ENCODE assay signal across 8 cellular contexts in genomic region chr14:101810897-101811620, GRCh38. TPM values are rescaled to one million over a fixed set of nuclear protein-coding genes. Genes with fewer than 3 reads are reported as not detected.
A peak's percentile ranks its signal among the peaks of the same experiment; 100 is the strongest.
DNase-seq lines count a peak whose midpoint lies in the region; ATAC-seq and TF ChIP-seq lines count a peak whose summit lies in the region.

No MANE protein-coding gene starts in this region.

- peak overlapping the region; percentile 96 for H3K4me3 Mint-ChIP-seq in activated CD4-positive, alpha-beta T cell treated with anti-CD3 and anti-CD28 coated beads, Interleukin-2, amount 10 ng/mL, durations not matched to agents 24 days and 14 days
- H3K4me3 Mint-ChIP-seq in activated T-cell treated with anti-CD3 and anti-CD28 coated beads, Interleukin-2, amount 50 U/mL, for 72 hours = peak overlapping the region; percentile 91 to 95

- TF ChIP-seq CTCF in testis (IDR thresholded peaks at IDR 0.05) = no peak

- H3K9me3 Mint-ChIP-seq in activated CD4-positive, alpha-beta T cell treated with anti-CD3 and anti-CD28 coated beads, Interleukin-2, amount 10 ng/mL, durations not matched to agents 24 days and 14 days = no peaks in the 10 kb centered on the region
- H3K9me3 Mint-ChIP-seq in activated T-cell treated with anti-CD3 and anti-CD28 coated beads, Interleukin-2, amount 50 U/mL, for 72 hours = no peaks in the 10 kb centered on the region

- H3K27me3 Mint-ChIP-seq in activated CD4-positive, alpha-beta T cell treated with anti-CD3 and anti-CD28 coated beads, Interleukin-2, amount 10 ng/mL, durations not matched to agents 24 days and 14 days = no peaks in the 10 kb centered on the region
- no peaks in the 10 kb centered on the region for H3K27me3 Mint-ChIP-seq in activated T-cell treated with anti-CD3 and anti-CD28 coated beads, Interleukin-2, amount 50 U/mL, for 72 hours (ENCODE audit: low read depth)

- peaks cover 9% of the 10 kb centered on the region; the same call in 1 of the 2 replicates for H3K4me1 ChIP-seq in iPS-20b (ENCODE audit: insufficient read depth, low read length)
- H3K4me1 ChIP-seq in testis = peaks cover 19% of the 10 kb centered on the region

- intact Hi-C loops in activated CD4-positive, alpha-beta T cell treated with anti-CD3 and anti-CD28 coated beads, Interleukin-2, amount 10 ng/mL, durations not matched to agents 24 days and 14 days (cut with micrococcal nuclease) = loop anchor here (1.0 to 2.0 kb wide), 3 partner anchors 7 to 50 kb away; partner anchors contain the start of gene PPP2R5C
- intact Hi-C loops in testis (cut with DNase I; ENCODE audit: low total_unique reads) = no loop called here

- H3K27ac Mint-ChIP-seq in activated CD4-positive, alpha-beta T cell treated with anti-CD3 and anti-CD28 coated beads, Interleukin-2, amount 10 ng/mL, durations not matched to agents 24 days and 14 days = peak overlapping the region; percentile 99
- H3K27ac Mint-ChIP-seq in activated T-cell treated with anti-CD3 and anti-CD28 coated beads, Interleukin-2, amount 50 U/mL, for 72 hours = peak overlapping the region; percentile 99

- DNase-seq in activated CD4-positive, alpha-beta T cell treated with anti-CD3 and anti-CD28 coated beads, Interleukin-2, amount 10 ng/mL, durations not matched to agents 24 days and 14 days = peak; percentile 69
- no peak for DNase-seq in activated CD4-positive, alpha-beta T cell treated with anti-CD3 and anti-CD28 coated beads, Interleukin-2, amount 50 U/mL, for 4 hours
- no peak for DNase-seq in activated T-cell treated with anti-CD3 and anti-CD28 coated beads, Interleukin-2, amount 50 U/mL, for 72 hours
- DNase-seq in testis (no peak), 8988T (no peak)

- H3K36me3 Mint-ChIP-seq in activated CD4-positive, alpha-beta T cell treated with anti-CD3 and anti-CD28 coated beads, Interleukin-2, amount 10 ng/mL, durations not matched to agents 24 days and 14 days (ENCODE audit: low read depth) = peaks cover 30% of the 10 kb centered on the region
- H3K36me3 Mint-ChIP-seq in activated T-cell treated with anti-CD3 and anti-CD28 coated beads, Interleukin-2, amount 50 U/mL, for 72 hours (ENCODE audit: insufficient read depth in 2 of 2) = peaks cover 15 to 20% of the 10 kb centered on the region in 2 donors

- H3K4me1 Mint-ChIP-seq in activated CD4-positive, alpha-beta T cell treated with anti-CD3 and anti-CD28 coated beads, Interleukin-2, amount 10 ng/mL, durations not matched to agents 24 days and 14 days = peaks cover 54% of the 10 kb centered on the region
- H3K4me1 Mint-ChIP-seq in activated T-cell treated with anti-CD3 and anti-CD28 coated beads, Interleukin-2, amount 50 U/mL, for 72 hours (ENCODE audit: low read depth) = peaks cover 66% of the 10 kb centered on the region

- H3K27me3 ChIP-seq in iPS-20b (ENCODE audit: insufficient read depth, low read length) (no peaks in the 10 kb centered on the region), testis (no peaks in the 10 kb centered on the region)

- ATAC-seq in activated T-cell treated with anti-CD3 and anti-CD28 coated beads, Interleukin-2, amount 50 U/mL, for 72 hours (replicated peaks in 1 of 2) = peak in 1 of 2 donors; percentile 10
- no peak for ATAC-seq in GM21529 (IDR thresholded peaks at IDR 0.05; ENCODE audit: unreplicated experiment)
- ATAC-seq in GM18502 (IDR thresholded peaks at IDR 0.05; ENCODE audit: poor library complexity, unreplicated experiment) = no peak

- 70 to 75% methylated on average over 5 of the region's 5 CpGs for WGBS in testis, 2 donors

- H3K9ac ChIP-seq in iPS-20b (ENCODE audit: low read depth, low read length) = peak overlapping the region; percentile 92

- H3K36me3 ChIP-seq in iPS-20b (ENCODE audit: insufficient read depth, low read depth, low read length) = peaks cover 4% of the 10 kb centered on the region; the same call in 1 of the 2 replicates
- no peaks in the 10 kb centered on the region for H3K36me3 ChIP-seq in testis (ENCODE audit: low read depth, missing control alignments)

- H3K27ac ChIP-seq in iPS-20b (ENCODE audit: low read length) (no peak overlapping the region), testis (peak overlapping the region; percentile 96 to 97)

- TF ChIP-seq POLR2A in testis (IDR thresholded peaks at IDR 0.05) = no peak

- H3K4me3 ChIP-seq in iPS-20b (ENCODE audit: low read length) (peak overlapping the region; percentile 83), testis (peak overlapping the region; percentile 67 to 76)

- H3K9me3 ChIP-seq in iPS-20b (ENCODE audit: insufficient read depth, low read depth, low read length) (no peaks in the 10 kb centered on the region), testis (no peaks in the 10 kb centered on the region)

RNA-seq across cellular contexts. Expression of gene PPP2R5C, which starts 49.5 kb away (rescaled TPM):
- total RNA-seq in activated CD4-positive, alpha-beta T cell treated with anti-CD3 and anti-CD28 coated beads, Interleukin-2, amount 10 ng/mL, durations not matched to agents 24 days and 14 days = 160 and 181 TPM in 2 replicates
- total RNA-seq in activated T-cell treated with anti-CD3 and anti-CD28 coated beads, Interleukin-2, amount 50 U/mL, for 72 hours = 100 to 1,000 TPM; 317 to 370 TPM
- total RNA-seq in testis = 100 to 1,000 TPM; 106 to 126 TPM
- 166 TPM for polyA plus RNA-seq in testis (ENCODE audit: insufficient read depth, low read depth, low replicate concordance)
